Comparison of ENCODE assay signal across 31 cellular contexts in genomic region chr7:88915615-88916014, GRCh38.
"Had no signal": no experiment of that assay in that cellular context is flagged by ENCODE, and none has a peak within 500 bp of the region (broad histone marks: within the 10 kb centered on the region; RNA-seq: fewer than 3 reads in every experiment).

No MANE protein-coding gene starts in this region.

- H3K27me3 ChIP-seq: adrenal gland, body of pancreas, colonic mucosa, esophagus squamous epithelium, heart left ventricle had no signal

- H3K36me3 ChIP-seq: adrenal gland, colonic mucosa, esophagus squamous epithelium, heart left ventricle, WERI-Rb-1 had no signal

- H3K4me3 ChIP-seq: adrenal gland, body of pancreas, colonic mucosa, esophagus squamous epithelium, heart left ventricle had no signal

- FAIRE-seq: endometrium, endothelial cell of umbilical vein had no signal

- ATAC-seq: activated CD4-positive, CD25-positive, alpha-beta regulatory T cell treated with anti-CD3 and anti-CD28 coated beads, Interleukin-2, amount 50 U/mL, for 24 hours; activated CD8-positive, alpha-beta T cell treated with anti-CD3 and anti-CD28 coated beads for 36 hours; activated T-cell treated with anti-CD3 and anti-CD28 coated beads, Interleukin-2, amount 50 U/mL, for 4 hours; activated T-helper 17 cell treated with anti-CD3 and anti-CD28 coated beads, Interleukin-2, amount 50 U/mL, for 72 hours; body of pancreas; heart left ventricle; T-helper 17 cell had no signal

- H3K4me1 ChIP-seq: adrenal gland, body of pancreas, colonic mucosa, esophagus squamous epithelium, heart left ventricle had no signal

- H3K27ac ChIP-seq: adrenal gland, body of pancreas, colonic mucosa, epithelial cell of prostate, esophagus squamous epithelium, heart left ventricle, WERI-Rb-1 had no signal

- DNase-seq: activated B cell treated with CpG ODN at 0.5 μM for 24 hours; activated CD4-positive, alpha-beta T cell treated with anti-CD3 and anti-CD28 coated beads for 48 hours; activated CD4-positive, alpha-beta T cell treated with anti-CD3 and anti-CD28 coated beads, Interleukin-2, amount 50 U/mL, for 1 hour; activated CD4-positive, alpha-beta T cell treated with anti-CD3 and anti-CD28 coated beads, Interleukin-2, amount 50 U/mL, for 48 hours; activated CD8-positive, alpha-beta memory T cell treated with anti-CD3 and anti-CD28 coated beads for 24 hours; activated CD8-positive, alpha-beta T cell treated with anti-CD3 and anti-CD28 coated beads for 36 hours; activated effector memory CD4-positive, alpha-beta T cell treated with Interleukin-2 at 50 U/mL for 16 hours; activated gamma-delta T cell treated with Interleukin-2 at 50 U/mL for 16 hours; activated naive CD4-positive, alpha-beta T cell treated with anti-CD3 and anti-CD28 coated beads, Interleukin-2, amount 50 U/mL, for 16 hours; activated naive CD4-positive, alpha-beta T cell treated with Interleukin-2 at 50 U/mL for 16 hours; activated T-cell treated with anti-CD3 and anti-CD28 coated beads, Interleukin-2, amount 50 U/mL, for 4 hours; adrenal gland; amygdala; aorta; body of pancreas; caudate nucleus; colonic mucosa; effector CD8-positive, alpha-beta T cell; esophagus squamous epithelium; foreskin melanocyte; glutamatergic neuron; heart left ventricle; T-helper 1 cell; T-helper 17 cell; T1000; WERI-Rb-1 had no signal

- H3K9me3 ChIP-seq: adrenal gland, body of pancreas, colonic mucosa, heart left ventricle had no signal
